22 cellular contexts compared by ENCODE assay signal in the genomic region with DNA sequence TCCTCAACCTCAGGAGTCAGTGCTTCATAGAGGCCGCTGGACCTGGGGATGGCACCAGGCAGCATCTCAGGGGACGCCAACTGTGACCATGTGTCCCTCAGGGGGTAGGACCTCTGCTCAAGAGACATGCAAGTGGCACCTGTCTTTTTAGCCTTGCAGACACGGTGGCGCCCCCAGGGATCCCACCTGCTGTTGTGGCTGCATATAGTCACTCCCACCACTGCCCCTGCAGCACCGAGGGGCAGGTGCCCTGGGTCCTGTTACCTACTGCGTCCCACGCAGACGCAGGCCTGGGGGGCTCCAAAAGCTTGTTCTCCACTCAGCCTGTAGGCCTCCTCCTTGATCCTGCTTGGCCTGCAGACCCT. TPM values are rescaled to one million over a fixed set of nuclear protein-coding genes. Genes with fewer than 3 reads are reported as not detected.
DNase-seq lines count a peak whose midpoint lies in the region; ATAC-seq, FAIRE-seq and TF ChIP-seq lines count a peak whose summit lies in the region.
"Had no signal": no experiment of that assay in that cellular context is flagged by ENCODE, and none has a peak within 500 bp of the region (broad histone marks: within the 10 kb centered on the region; RNA-seq: fewer than 3 reads in every experiment).

No MANE protein-coding gene starts in this region.

- peaks cover 33% of the 10 kb centered on the region for H3K4me1 ChIP-seq in CD4-positive, CD25-positive, alpha-beta regulatory T cell (ENCODE audit: control insufficient read depth, insufficient read depth, low read length, poor library complexity, severe bottlenecking)
- H3K4me1 ChIP-seq in IMR-90 (ENCODE audit: control insufficient read depth, insufficient read depth, low read length) (peaks cover 12% of the 10 kb centered on the region), GM12878 (ENCODE audit: control insufficient read depth, insufficient read depth, low read length) (peaks cover 38% of the 10 kb centered on the region)

- H2AFZ ChIP-seq in IMR-90 (replicated peaks; ENCODE audit: low read length, poor library complexity) (peak overlapping the region; percentile 18), GM12878 (ENCODE audit: control insufficient read depth, low read depth, low read length) (no peak overlapping the region)

- H3K9me3 Mint-ChIP-seq in CD4-positive, CD25-positive, alpha-beta regulatory T cell, result no peaks in the 10 kb centered on the region
- H3K9me3 Mint-ChIP-seq in neural crest cell, result no peaks in the 10 kb centered on the region
- H3K9me3 Mint-ChIP-seq: activated CD4-positive, alpha-beta memory T cell treated with anti-CD3 and anti-CD28 coated beads, Interleukin-2, amount 10 ng/mL, durations not matched to agents 7 days and 5 days; activated naive CD8-positive, alpha-beta T cell treated with anti-CD3 and anti-CD28 coated beads, Interleukin-2, amount 10 ng/mL, durations not matched to agents 7 days and 5 days; activated T-cell treated with anti-CD3 and anti-CD28 coated beads, Interleukin-2, amount 50 U/mL, for 24 hours; HFFc6 had no signal

- H3K9ac ChIP-seq in IMR-90 (ENCODE audit: low read depth, low read length) (no peak overlapping the region), GM12878 (ENCODE audit: control insufficient read depth, insufficient read depth, low read length) (no peak overlapping the region)

- no peaks in the 10 kb centered on the region for H3K27me3 ChIP-seq in CD4-positive, CD25-positive, alpha-beta regulatory T cell (ENCODE audit: control insufficient read depth, insufficient read depth, low read length)
- H3K27me3 ChIP-seq in IMR-90 (ENCODE audit: control insufficient read depth, insufficient read depth, low read length) (no peaks in the 10 kb centered on the region), GM12878 (replicated peaks in 1 of 2; ENCODE audit: control insufficient read depth in 2 of 2, insufficient read depth in 2 of 2, low read length in 1 of 2) (no peaks in the 10 kb centered on the region)
- H3K27me3 ChIP-seq: brain microvascular endothelial cell, suprapubic skin had no signal

- H2BK5ac ChIP-seq in IMR-90 (ENCODE audit: low read depth, low read length, poor library complexity, severe bottlenecking), result no peak overlapping the region

- no peak overlapping the region for H4K5ac ChIP-seq in IMR-90 (ENCODE audit: low read depth, low read length)

- POLR2A ChIA-PET in IMR-90 (lab: Charles Lee; ENCODE audit: unreplicated experiment), result no interaction called here
- POLR2A ChIA-PET in GM12878 (lab: Charles Lee), result interaction anchor here (1.7 to 2.0 kb wide), 3 partner anchors 12 to 105 kb away, joined by 7 to 14 read pairs (median 9); no protein-coding TSS in a partner anchor

- peaks cover 4% of the 10 kb centered on the region; the same call in 1 of the 2 replicates for H3K9me1 ChIP-seq in IMR-90 (ENCODE audit: insufficient read depth, low read length)

- no peak overlapping the region for H3K18ac ChIP-seq in IMR-90 (ENCODE audit: low read depth, low read length)

- H3K9me3 ChIP-seq in CD4-positive, CD25-positive, alpha-beta regulatory T cell (ENCODE audit: control insufficient read depth in 2 of 2, low read length in 2 of 2), result no peaks in the 10 kb centered on the region
- no peaks in the 10 kb centered on the region for H3K9me3 ChIP-seq in IMR-90 (ENCODE audit: control insufficient read depth, insufficient read depth, low read length)
- H3K9me3 ChIP-seq in GM12878 (replicated peaks; ENCODE audit: control insufficient read depth, insufficient read depth, low read length), result no peaks in the 10 kb centered on the region
- H3K9me3 ChIP-seq: suprapubic skin had no signal

- peaks cover 24% of the 10 kb centered on the region for H3K79me2 ChIP-seq in GM12878 (ENCODE audit: control insufficient read depth, insufficient read depth, low read length)

- WGBS in IMR-90 (ENCODE audit: extremely low coverage in 2 of 2, insufficient read length in 1 of 2), 2 experiments, result 81% methylated on average over 4 of the region's 8 CpGs; no CpG with 5 or more reads in 1 of the 2 experiments
- WGBS in GM12878 (ENCODE audit: insufficient coverage, insufficient replicate concordance, low lambda C conversion rate, missing lambda C conversion rate), result 45% methylated on average over 8 of the region's 8 CpGs

- BruUV-seq in IMR-90 (replicated peaks; lab: Mats Ljungman, UMichigan) (no TSS peak), GM12878 (replicated peaks; lab: Mats Ljungman, UMichigan) (no TSS peak)

- H3K27ac ChIP-seq in CD4-positive, CD25-positive, alpha-beta regulatory T cell (ENCODE audit: insufficient read depth, low read length, poor library complexity, severe bottlenecking), result no peak overlapping the region
- H3K27ac ChIP-seq in IMR-90 (ENCODE audit: insufficient read depth, low read length) (no peak overlapping the region), GM12878 (ENCODE audit: control insufficient read depth, insufficient read depth) (peak overlapping the region; percentile 92)
- H3K27ac ChIP-seq: brain microvascular endothelial cell had no signal

- no peak overlapping the region for H2AK9ac ChIP-seq in IMR-90 (replicated peaks; ENCODE audit: low read depth, low read length, poor library complexity)

- no peak overlapping the region for H2BK15ac ChIP-seq in IMR-90 (ENCODE audit: low read depth, low read length)

- no peak for DNase-seq in CD4-positive, CD25-positive, alpha-beta regulatory T cell
- no peak for DNase-seq in IMR-90
- no peak for DNase-seq in GM12878 (ENCODE audit: low read depth, low spot score)
- DNase-seq in neural crest cell (ENCODE audit: low read depth, low spot score), result no peak
- DNase-seq in dermis blood vessel endothelial cell, result no peak
- DNase-seq in EL, result no peak
- no peak for DNase-seq in GF-D8 (lab: John Stamatoyannopoulos, UW)
- DNase-seq: activated CD4-positive, alpha-beta memory T cell treated with anti-CD3 and anti-CD28 coated beads, Interleukin-2, amount 10 ng/mL, durations not matched to agents 7 days and 5 days; activated T-cell treated with anti-CD3 and anti-CD28 coated beads, Interleukin-2, amount 50 U/mL, for 24 hours; AML-193; brain microvascular endothelial cell; Calu3; cortex of kidney; HFFc6; kidney glomerular epithelial cell; NCI-H187; stimulated activated CD4-positive, alpha-beta T cell treated with anti-CD3 and anti-CD28 coated beads, Interleukin-4, amount 100 ng/mL, for 24 hours had no signal

- TF ChIP-seq RAD21 in IMR-90 (IDR thresholded peaks at IDR 0.05; ENCODE audit: low read length), result no peak
- TF ChIP-seq RAD21 in GM12878 (IDR thresholded peaks at IDR 0.05; ENCODE audit: insufficient read depth, low read depth, low read length), result no peak

- no peak overlapping the region for H4K91ac ChIP-seq in IMR-90 (ENCODE audit: insufficient read depth, low read depth, low read length)

- TF ChIP-seq CTCF in IMR-90 (conservative IDR thresholded peaks at IDR 0.05; ENCODE audit: low read depth, low read length) (no peak), GM12878 (IDR thresholded peaks at IDR 0.05 in 2 of 3, conservative IDR thresholded peaks at IDR 0.05 in 1 of 3; ENCODE audit: control insufficient read depth in 2 of 3, extremely low read depth in 1 of 3, insufficient read depth in 1 of 3, low read depth in 3 of 3, low read length in 3 of 3) (no peak), neural crest cell (conservative IDR thresholded peaks at IDR 0.05) (no peak)

- dilution Hi-C loops in IMR-90 (cut with HindIII; ENCODE audit: low sequenced_read_pairs, unreplicated experiment), result no loop called here

- H4K8ac ChIP-seq in IMR-90 (ENCODE audit: low read depth in 2 of 2, low read length in 2 of 2), result no peak overlapping the region

- H2AK5ac ChIP-seq in IMR-90 (ENCODE audit: low read depth, low read length), result no peak overlapping the region

- H3K23ac ChIP-seq in IMR-90 (ENCODE audit: low read depth, low read length), result no peak overlapping the region

- H4K20me1 ChIP-seq in IMR-90 (ENCODE audit: insufficient read depth, low read length), result no peaks in the 10 kb centered on the region
- no peaks in the 10 kb centered on the region for H4K20me1 ChIP-seq in GM12878 (ENCODE audit: control insufficient read depth, insufficient read depth)

- peaks cover 4% of the 10 kb centered on the region for H3K36me3 Mint-ChIP-seq in CD4-positive, CD25-positive, alpha-beta regulatory T cell
- peaks cover 3% of the 10 kb centered on the region for H3K36me3 Mint-ChIP-seq in neural crest cell (ENCODE audit: low read depth)

- H3K4me2 ChIP-seq in IMR-90 (ENCODE audit: low read depth, low read length) (no peak overlapping the region), GM12878 (ENCODE audit: control insufficient read depth, insufficient read depth) (peak overlapping the region; percentile 96; the same call in 1 of the 2 replicates)

- in situ Hi-C loops in IMR-90 (cut with MboI; ENCODE audit: low sequenced_read_pairs), result no loop called here
- in situ Hi-C loops in GM12878 (cut with MboI), result no loop called here

- H3K4me3 Mint-ChIP-seq in CD4-positive, CD25-positive, alpha-beta regulatory T cell, result peak overlapping the region in 3 of 4 donors; percentile 32 to 91 (median 88)
- peak overlapping the region; percentile 80 for H3K4me3 Mint-ChIP-seq in neural crest cell
- H3K4me3 Mint-ChIP-seq: activated CD4-positive, alpha-beta memory T cell treated with anti-CD3 and anti-CD28 coated beads, Interleukin-2, amount 10 ng/mL, durations not matched to agents 7 days and 5 days; activated naive CD8-positive, alpha-beta T cell treated with anti-CD3 and anti-CD28 coated beads, Interleukin-2, amount 10 ng/mL, durations not matched to agents 7 days and 5 days; HFFc6 had no signal

- H2BK20ac ChIP-seq in IMR-90 (ENCODE audit: low read depth, low read length), result no peak overlapping the region

- H3K4me1 Mint-ChIP-seq in CD4-positive, CD25-positive, alpha-beta regulatory T cell, result peaks cover 0 to 25% (median 0%) of the 10 kb centered on the region in 4 donors
- peaks cover 7% of the 10 kb centered on the region for H3K4me1 Mint-ChIP-seq in neural crest cell

- peaks cover 17 to 27% of the 10 kb centered on the region in 2 experiments; a peak in 3 of 4 replicates for H3K79me1 ChIP-seq in IMR-90 (ENCODE audit: low read depth in 1 of 2, low read length in 2 of 2)

- H3K56ac ChIP-seq in IMR-90 (ENCODE audit: extremely low read depth, insufficient read depth, low read length), result no peak overlapping the region

- intact Hi-C loops in IMR-90 (cut with micrococcal nuclease), result loop anchor here (10.0 kb wide), 1 partner anchor 342 kb away; a partner anchor contains a TSS
- intact Hi-C loops in GM12878 (cut with micrococcal nuclease; ENCODE audit: unreplicated experiment), result loop anchor here (10.0 kb wide), 3 partner anchors 202 to 432 kb away; a partner anchor contains a TSS

- TF ChIP-seq POLR2A in IMR-90 (IDR thresholded peaks at IDR 0.05; ENCODE audit: low read depth, low read length), result no peak
- TF ChIP-seq POLR2A in GM12878 (IDR thresholded peaks at IDR 0.05; ENCODE audit: low read depth, low read length), result no peak

- CTCF ChIA-PET in IMR-90 (lab: Yijun Ruan, JAX), result no interaction called here
- CTCF ChIA-PET in GM12878 (lab: Yijun Ruan, JAX), result interaction anchor here (2.0 to 2.3 kb wide), 3 partner anchors 7 to 74 kb away, joined by 5 to 8 read pairs (median 7); no protein-coding TSS in a partner anchor

- no peak overlapping the region for H3K4ac ChIP-seq in IMR-90 (ENCODE audit: low read depth, low read length)

- no peak overlapping the region for H3K4me3 ChIP-seq in CD4-positive, CD25-positive, alpha-beta regulatory T cell (ENCODE audit: low read depth, low read length)
- no peak overlapping the region for H3K4me3 ChIP-seq in IMR-90 (ENCODE audit: insufficient read depth, low read depth, low read length)
- 0 out of 2 replicates have a peak overlapping the region, but pooled peaks have one; percentile 85 for H3K4me3 ChIP-seq in GM12878
- H3K4me3 ChIP-seq: suprapubic skin had no signal

- RAD21 ChIA-PET in GM12878 (lab: Charles Lee; ENCODE audit: unreplicated experiment), result no interaction called here

- H3K14ac ChIP-seq in IMR-90 (replicated peaks; ENCODE audit: low read depth, low read length), result no peak overlapping the region

- peaks cover 6% of the 10 kb centered on the region for H3K27me3 Mint-ChIP-seq in CD4-positive, CD25-positive, alpha-beta regulatory T cell
- no peaks in the 10 kb centered on the region for H3K27me3 Mint-ChIP-seq in neural crest cell (ENCODE audit: low read depth)
- H3K27me3 Mint-ChIP-seq: activated CD4-positive, alpha-beta memory T cell treated with anti-CD3 and anti-CD28 coated beads, Interleukin-2, amount 10 ng/mL, durations not matched to agents 7 days and 5 days; activated naive CD8-positive, alpha-beta T cell treated with anti-CD3 and anti-CD28 coated beads, Interleukin-2, amount 10 ng/mL, durations not matched to agents 7 days and 5 days; activated T-cell treated with anti-CD3 and anti-CD28 coated beads, Interleukin-2, amount 50 U/mL, for 24 hours had no signal

- FAIRE-seq in GM12878 (lab: Jason Lieb, UNC), result no peak

- no peak for TF ChIP-seq EP300 in GM12878 (IDR thresholded peaks at IDR 0.05; ENCODE audit: borderline replicate concordance in 1 of 2, control insufficient read depth in 1 of 2, low read depth in 2 of 2, low read length in 2 of 2)

- SMC1A ChIA-PET in GM12878 (lab: Charles Lee; ENCODE audit: uncharacterized antibody, unreplicated experiment), result interaction anchor here (1.0 to 1.5 kb wide), 2 partner anchors 23 to 73 kb away, joined by 3 read pairs; no protein-coding TSS in a partner anchor

- no peak for ATAC-seq in CD4-positive, CD25-positive, alpha-beta regulatory T cell (ENCODE audit: low read depth in 2 of 2)
- ATAC-seq in IMR-90 (ENCODE audit: low read depth) (no peak), GM12878 (no peak)

- H2BK120ac ChIP-seq in IMR-90 (ENCODE audit: low read depth, low read length), result no peak overlapping the region

- H3K36me3 ChIP-seq in CD4-positive, CD25-positive, alpha-beta regulatory T cell (ENCODE audit: control insufficient read depth, insufficient read depth, low read length), result peaks cover 10% of the 10 kb centered on the region
- H3K36me3 ChIP-seq in IMR-90 (ENCODE audit: control insufficient read depth, insufficient read depth, low read length), result peaks cover 9% of the 10 kb centered on the region; the same call in 1 of the 2 replicates
- H3K36me3 ChIP-seq in GM12878 (ENCODE audit: control insufficient read depth in 2 of 2, insufficient read depth in 2 of 2, low read length in 1 of 2), result peaks cover 3 to 7% of the 10 kb centered on the region in 2 experiments

- H3K27ac Mint-ChIP-seq in CD4-positive, CD25-positive, alpha-beta regulatory T cell, result peak overlapping the region in 2 of 3 donors; percentile 32 to 55
- H3K27ac Mint-ChIP-seq in neural crest cell (ENCODE audit: unreplicated experiment), result no peak overlapping the region
- H3K27ac Mint-ChIP-seq: activated CD4-positive, alpha-beta memory T cell treated with anti-CD3 and anti-CD28 coated beads, Interleukin-2, amount 10 ng/mL, durations not matched to agents 7 days and 5 days; HFFc6 had no signal

RNA-seq across cellular contexts. Expression of a gene that starts 2.5 kb away (rescaled TPM):
- total RNA-seq in CD4-positive, CD25-positive, alpha-beta regulatory T cell, result 13.9 TPM
- 1 to 10 TPM; 3.3 to 4.8 (median 4.6) TPM for polyA plus RNA-seq in CD4-positive, CD25-positive, alpha-beta regulatory T cell
- total RNA-seq in IMR-90 (2012; rRNA removed), result 5.0 and 9.1 TPM in 2 replicates
- 16.0 and 17.8 TPM in 2 replicates for polyA plus RNA-seq in IMR-90 (2012; rRNA removed)
- polyA plus RNA-seq in IMR-90 (2012; cell fraction: cytosol; rRNA removed), result 10.5 and 14.2 TPM in 2 replicates
- 68.7 and 78.0 TPM in 2 replicates for polyA plus RNA-seq in IMR-90 (2012; cell fraction: nucleus; rRNA removed; ENCODE audit: low replicate concordance)
- total RNA-seq in GM12878 (2013; cell fraction: nucleolus; rRNA removed), result 31.7 and 32.8 TPM in 2 replicates
- 7.5 and 10.8 TPM in 2 replicates for total RNA-seq in GM12878 (2014; rRNA removed)
- total RNA-seq in GM12878 (2014; rRNA removed; fragmentation: Illumina TruSeq; extraction: Trizol), result 5.9 and 7.0 TPM in 2 replicates
- 12.0 and 13.8 TPM in 2 replicates for total RNA-seq in GM12878 (2021)
- 15.5 TPM for polyA plus RNA-seq in GM12878 (2011; ENCODE audit: low read depth)
- 8.2 and 13.6 TPM in 2 replicates for polyA plus RNA-seq in GM12878 (2011; rRNA removed)
- 11.3 and 13.3 TPM in 2 replicates for polyA plus RNA-seq in GM12878 (2011; cell fraction: cytosol; rRNA removed)
- 42.0 and 46.7 TPM in 2 replicates for polyA plus RNA-seq in GM12878 (2011; cell fraction: nucleus; rRNA removed)
- polyA plus RNA-seq in GM12878 (2012), result 22.6 and 23.9 TPM in 2 replicates
- 3.3 and 6.1 TPM in 2 replicates for polyA plus RNA-seq in GM12878 (2014; fragmentation: Illumina TruSeq; extraction: Trizol)
- polyA plus RNA-seq in GM12878 (2014; fragmentation: Nextera tagmentation; extraction: Ambion mirVana), result 1 to 10 TPM; 1.2 to 3.9 TPM
- 8.7 and 11.9 TPM in 2 replicates for polyA plus RNA-seq in GM12878 (2014; rRNA removed)
- polyA plus RNA-seq in GM12878 (2016; fragmentation: Nextera tagmentation; extraction: Ambion mirVana), result 1 to 10 TPM; 6.6 to 7.8 TPM
- polyA minus RNA-seq in GM12878 (2011; rRNA and poly(A)+ RNA removed), result 5.0 and 11.4 TPM in 2 replicates
- 3.4 and 5.7 TPM in 2 replicates for polyA minus RNA-seq in GM12878 (2011; cell fraction: cytosol; rRNA and poly(A)+ RNA removed)
- polyA minus RNA-seq in GM12878 (2011; cell fraction: nucleus; rRNA and poly(A)+ RNA removed), result 16.8 and 27.2 TPM in 2 replicates
- 10.6 and 10.8 TPM in 2 replicates for total RNA-seq in neural crest cell
- total RNA-seq in dermis blood vessel endothelial cell, result 7.3 and 13.6 TPM in 2 replicates

RNA-seq across cellular contexts. Expression of a gene that starts 2.8 kb away (rescaled TPM):
- total RNA-seq in CD4-positive, CD25-positive, alpha-beta regulatory T cell, result 123 TPM
- 100 to 1,000 TPM; 386 to 442 (median 418) TPM for polyA plus RNA-seq in CD4-positive, CD25-positive, alpha-beta regulatory T cell
- total RNA-seq in IMR-90 (2012; rRNA removed), result 39.3 and 62.2 TPM in 2 replicates
- 603 and 663 TPM in 2 replicates for polyA plus RNA-seq in IMR-90 (2012; rRNA removed)
- 498 and 689 TPM in 2 replicates for polyA plus RNA-seq in IMR-90 (2012; cell fraction: cytosol; rRNA removed)
- 88.5 and 91.8 TPM in 2 replicates for polyA plus RNA-seq in IMR-90 (2012; cell fraction: nucleus; rRNA removed; ENCODE audit: low replicate concordance)
- 11.1 and 11.3 TPM in 2 replicates for total RNA-seq in GM12878 (2013; cell fraction: nucleolus; rRNA removed)
- total RNA-seq in GM12878 (2014; rRNA removed), result 406 and 453 TPM in 2 replicates
- 565 and 627 TPM in 2 replicates for total RNA-seq in GM12878 (2014; rRNA removed; fragmentation: Illumina TruSeq; extraction: Trizol)
- 279 and 323 TPM in 2 replicates for total RNA-seq in GM12878 (2021)
- 98.1 TPM for polyA plus RNA-seq in GM12878 (2011; ENCODE audit: low read depth)
- 350 and 373 TPM in 2 replicates for polyA plus RNA-seq in GM12878 (2011; rRNA removed)
- 609 and 754 TPM in 2 replicates for polyA plus RNA-seq in GM12878 (2011; cell fraction: cytosol; rRNA removed)
- polyA plus RNA-seq in GM12878 (2011; cell fraction: nucleus; rRNA removed), result 195 and 199 TPM in 2 replicates
- 765 and 1,112 TPM in 2 replicates for polyA plus RNA-seq in GM12878 (2012)
- polyA plus RNA-seq in GM12878 (2014; fragmentation: Illumina TruSeq; extraction: Trizol), result 77.3 and 359 TPM in 2 replicates
- polyA plus RNA-seq in GM12878 (2014; fragmentation: Nextera tagmentation; extraction: Ambion mirVana), result 1,000 to 10,000 TPM; 1,956 to 2,374 TPM
- 388 and 500 TPM in 2 replicates for polyA plus RNA-seq in GM12878 (2014; rRNA removed)
- 1,000 to 10,000 TPM in 1 of 2 experiments, 100 to 1,000 TPM in 1; 997 to 1,034 TPM for polyA plus RNA-seq in GM12878 (2016; fragmentation: Nextera tagmentation; extraction: Ambion mirVana)
- 105 and 133 TPM in 2 replicates for polyA minus RNA-seq in GM12878 (2011; rRNA and poly(A)+ RNA removed)
- polyA minus RNA-seq in GM12878 (2011; cell fraction: cytosol; rRNA and poly(A)+ RNA removed), result 46.8 and 58.4 TPM in 2 replicates
- polyA minus RNA-seq in GM12878 (2011; cell fraction: nucleus; rRNA and poly(A)+ RNA removed), result 24.5 and 32.9 TPM in 2 replicates
- total RNA-seq in neural crest cell, result 278 and 281 TPM in 2 replicates
- total RNA-seq in dermis blood vessel endothelial cell, result 95.5 and 96.7 TPM in 2 replicates

RNA-seq across cellular contexts. Expression of a gene that starts 12.1 kb away (rescaled TPM):
- 2.6 TPM for total RNA-seq in CD4-positive, CD25-positive, alpha-beta regulatory T cell
- under 1 TPM; 0.32 to 0.84 (median 0.59) TPM for polyA plus RNA-seq in CD4-positive, CD25-positive, alpha-beta regulatory T cell
- under 0.01 TPM in 2 replicates for total RNA-seq in IMR-90 (2012; rRNA removed)
- polyA plus RNA-seq in IMR-90 (2012; rRNA removed), result 0.32 and 0.36 TPM in 2 replicates
- 0.09 and 0.27 TPM in 2 replicates for polyA plus RNA-seq in IMR-90 (2012; cell fraction: cytosol; rRNA removed)
- 0.54 and 1.4 TPM in 2 replicates for polyA plus RNA-seq in IMR-90 (2012; cell fraction: nucleus; rRNA removed; ENCODE audit: low replicate concordance)
- total RNA-seq in GM12878 (2013; cell fraction: nucleolus; rRNA removed), result not detected in 2 replicates
- total RNA-seq in GM12878 (2014; rRNA removed), result 0.17 and 0.22 TPM in 2 replicates
- not detected in 2 replicates for total RNA-seq in GM12878 (2014; rRNA removed; fragmentation: Illumina TruSeq; extraction: Trizol)
- total RNA-seq in GM12878 (2021), result 0.74 and 0.85 TPM in 2 replicates
- polyA plus RNA-seq in GM12878 (2011; ENCODE audit: low read depth), result not detected
- polyA plus RNA-seq in GM12878 (2011; rRNA removed), result not detected in 2 replicates
- polyA plus RNA-seq in GM12878 (2011; cell fraction: cytosol; rRNA removed), result not detected in 2 replicates
- polyA plus RNA-seq in GM12878 (2011; cell fraction: nucleus; rRNA removed), result not detected in 2 replicates
- 0.60 and 0.62 TPM in 2 replicates for polyA plus RNA-seq in GM12878 (2012)
- 0.09 TPM in 1 of 2 replicates, not detected in the other for polyA plus RNA-seq in GM12878 (2014; fragmentation: Illumina TruSeq; extraction: Trizol)
- not detected for polyA plus RNA-seq in GM12878 (2014; fragmentation: Nextera tagmentation; extraction: Ambion mirVana)
- polyA plus RNA-seq in GM12878 (2014; rRNA removed), result 0.09 and 0.24 TPM in 2 replicates
- under 1 TPM; 0.14 to 0.19 TPM for polyA plus RNA-seq in GM12878 (2016; fragmentation: Nextera tagmentation; extraction: Ambion mirVana)
- polyA minus RNA-seq in GM12878 (2011; rRNA and poly(A)+ RNA removed), result not detected in 2 replicates
- polyA minus RNA-seq in GM12878 (2011; cell fraction: cytosol; rRNA and poly(A)+ RNA removed), result not detected in 2 replicates
- not detected in 2 replicates for polyA minus RNA-seq in GM12878 (2011; cell fraction: nucleus; rRNA and poly(A)+ RNA removed)
- 0.77 and 0.91 TPM in 2 replicates for total RNA-seq in neural crest cell
- 9.9 and 10.6 TPM in 2 replicates for total RNA-seq in dermis blood vessel endothelial cell
- total RNA-seq: G401, HT1080 had no signal

RNA-seq across cellular contexts. Expression of a gene that starts 28.8 kb away (rescaled TPM):
- total RNA-seq in CD4-positive, CD25-positive, alpha-beta regulatory T cell, result 71.8 TPM
- 1 to 10 TPM; 3.2 to 6.1 (median 4.6) TPM for polyA plus RNA-seq in CD4-positive, CD25-positive, alpha-beta regulatory T cell
- 40.0 and 45.0 TPM in 2 replicates for total RNA-seq in IMR-90 (2012; rRNA removed)
- polyA plus RNA-seq in IMR-90 (2012; rRNA removed), result 55.3 and 59.4 TPM in 2 replicates
- 33.1 and 59.8 TPM in 2 replicates for polyA plus RNA-seq in IMR-90 (2012; cell fraction: cytosol; rRNA removed)
- 190 and 236 TPM in 2 replicates for polyA plus RNA-seq in IMR-90 (2012; cell fraction: nucleus; rRNA removed; ENCODE audit: low replicate concordance)
- total RNA-seq in GM12878 (2013; cell fraction: nucleolus; rRNA removed), result 137 and 138 TPM in 2 replicates
- 21.1 and 21.7 TPM in 2 replicates for total RNA-seq in GM12878 (2014; rRNA removed)
- 15.0 and 15.4 TPM in 2 replicates for total RNA-seq in GM12878 (2014; rRNA removed; fragmentation: Illumina TruSeq; extraction: Trizol)
- 35.4 and 35.8 TPM in 2 replicates for total RNA-seq in GM12878 (2021)
- 19.4 TPM for polyA plus RNA-seq in GM12878 (2011; ENCODE audit: low read depth)
- 43.8 and 45.9 TPM in 2 replicates for polyA plus RNA-seq in GM12878 (2011; rRNA removed)
- polyA plus RNA-seq in GM12878 (2011; cell fraction: cytosol; rRNA removed), result 43.1 and 49.1 TPM in 2 replicates
- polyA plus RNA-seq in GM12878 (2011; cell fraction: nucleus; rRNA removed), result 236 and 252 TPM in 2 replicates
- polyA plus RNA-seq in GM12878 (2012), result 22.8 and 29.1 TPM in 2 replicates
- 11.9 and 15.6 TPM in 2 replicates for polyA plus RNA-seq in GM12878 (2014; fragmentation: Illumina TruSeq; extraction: Trizol)
- polyA plus RNA-seq in GM12878 (2014; fragmentation: Nextera tagmentation; extraction: Ambion mirVana), result 1 to 10 TPM; 2.2 to 4.5 TPM
- 33.2 and 40.5 TPM in 2 replicates for polyA plus RNA-seq in GM12878 (2014; rRNA removed)
- 10 to 100 TPM; 14.3 to 16.2 TPM for polyA plus RNA-seq in GM12878 (2016; fragmentation: Nextera tagmentation; extraction: Ambion mirVana)
- polyA minus RNA-seq in GM12878 (2011; rRNA and poly(A)+ RNA removed), result 54.2 and 58.7 TPM in 2 replicates
- 22.6 and 24.6 TPM in 2 replicates for polyA minus RNA-seq in GM12878 (2011; cell fraction: cytosol; rRNA and poly(A)+ RNA removed)
- polyA minus RNA-seq in GM12878 (2011; cell fraction: nucleus; rRNA and poly(A)+ RNA removed), result 60.6 and 74.2 TPM in 2 replicates
- total RNA-seq in neural crest cell, result 58.5 and 61.2 TPM in 2 replicates
- total RNA-seq in dermis blood vessel endothelial cell, result 64.3 and 104 TPM in 2 replicates

RNA-seq across cellular contexts. Expression of a gene that starts 51.5 kb away (rescaled TPM):
- total RNA-seq in CD4-positive, CD25-positive, alpha-beta regulatory T cell, result 12.3 TPM
- polyA plus RNA-seq in CD4-positive, CD25-positive, alpha-beta regulatory T cell, result 10 to 100 TPM; 13.6 to 19.8 (median 16.4) TPM
- total RNA-seq in IMR-90 (2012; rRNA removed), result under 0.01 TPM in 1 of 2 replicates, not detected in the other
- not detected in 2 replicates for polyA plus RNA-seq in IMR-90 (2012; rRNA removed)
- 0.10 TPM in 1 of 2 replicates, not detected in the other for polyA plus RNA-seq in IMR-90 (2012; cell fraction: cytosol; rRNA removed)
- polyA plus RNA-seq in IMR-90 (2012; cell fraction: nucleus; rRNA removed; ENCODE audit: low replicate concordance), result 0.02 and 0.13 TPM in 2 replicates
- total RNA-seq in GM12878 (2013; cell fraction: nucleolus; rRNA removed), result not detected in 2 replicates
- total RNA-seq in GM12878 (2014; rRNA removed), result 4.5 and 6.4 TPM in 2 replicates
- 4.8 and 6.1 TPM in 2 replicates for total RNA-seq in GM12878 (2014; rRNA removed; fragmentation: Illumina TruSeq; extraction: Trizol)
- total RNA-seq in GM12878 (2021), result 3.5 and 5.6 TPM in 2 replicates
- polyA plus RNA-seq in GM12878 (2011; ENCODE audit: low read depth), result 3.9 TPM
- polyA plus RNA-seq in GM12878 (2011; rRNA removed), result 1.8 and 3.6 TPM in 2 replicates
- 3.9 TPM in 2 replicates for polyA plus RNA-seq in GM12878 (2011; cell fraction: cytosol; rRNA removed)
- 1.6 and 2.3 TPM in 2 replicates for polyA plus RNA-seq in GM12878 (2011; cell fraction: nucleus; rRNA removed)
- polyA plus RNA-seq in GM12878 (2012), result 9.1 and 13.2 TPM in 2 replicates
- polyA plus RNA-seq in GM12878 (2014; fragmentation: Illumina TruSeq; extraction: Trizol), result 1.9 and 4.3 TPM in 2 replicates
- 1 to 10 TPM; 2.6 to 4.1 TPM for polyA plus RNA-seq in GM12878 (2014; fragmentation: Nextera tagmentation; extraction: Ambion mirVana)
- polyA plus RNA-seq in GM12878 (2014; rRNA removed), result 3.5 and 4.5 TPM in 2 replicates
- 1 to 10 TPM; 3.1 to 6.4 TPM for polyA plus RNA-seq in GM12878 (2016; fragmentation: Nextera tagmentation; extraction: Ambion mirVana)
- 4.1 and 4.5 TPM in 2 replicates for polyA minus RNA-seq in GM12878 (2011; rRNA and poly(A)+ RNA removed)
- 3.5 and 4.1 TPM in 2 replicates for polyA minus RNA-seq in GM12878 (2011; cell fraction: cytosol; rRNA and poly(A)+ RNA removed)
- 0.24 and 2.0 TPM in 2 replicates for polyA minus RNA-seq in GM12878 (2011; cell fraction: nucleus; rRNA and poly(A)+ RNA removed)
- total RNA-seq in neural crest cell, result 3.4 and 4.1 TPM in 2 replicates
- total RNA-seq in dermis blood vessel endothelial cell, result 7.3 and 7.5 TPM in 2 replicates
- total RNA-seq: Calu3, HFFc6, osteoblast had no signal
